ENCODE assay signal across 19 cellular contexts in genomic region chr15:101221858-101222257, GRCh38. TPM values are rescaled to one million over a fixed set of nuclear protein-coding genes. Genes with fewer than 3 reads are reported as not detected.
DNase-seq lines count a peak whose midpoint lies in the region; ATAC-seq and TF ChIP-seq lines count a peak whose summit lies in the region.
"Had no signal": no experiment of that assay in that cellular context is flagged by ENCODE, and none has a peak within 500 bp of the region (broad histone marks: within the 10 kb centered on the region; RNA-seq: fewer than 3 reads in every experiment).

No MANE protein-coding gene starts in this region.

- H3K4me3 ChIP-seq in neural cell (ENCODE audit: low read length), result peak overlapping the region; percentile 42
- H3K4me3 ChIP-seq: BLaER1, prostate gland had no signal

- H3K27me3 Mint-ChIP-seq in HFFc6 (ENCODE audit: insufficient read depth), result no peaks in the 10 kb centered on the region; the same call in 1 of the 2 replicates
- H3K27me3 Mint-ChIP-seq in stimulated activated naive B cell treated with anti-CD40 and anti-IgM and Interleukin-4, amounts not matched to agents 10 μg/mL and 1 μg/mL and 100 μg/mL, for 72 hours, result no peaks in the 10 kb centered on the region
- H3K27me3 Mint-ChIP-seq: memory B cell, T-helper 17 cell had no signal

- peak overlapping the region; percentile 57 for H3K27ac Mint-ChIP-seq in HFFc6
- H3K27ac Mint-ChIP-seq in stimulated activated naive B cell treated with anti-CD40 and anti-IgM and Interleukin-4, amounts not matched to agents 10 μg/mL and 1 μg/mL and 100 μg/mL, for 72 hours, result no peak overlapping the region
- H3K27ac Mint-ChIP-seq: memory B cell, T-helper 17 cell had no signal

- H3K4me1 Mint-ChIP-seq in HFFc6 (ENCODE audit: low read depth), result peaks cover 48% of the 10 kb centered on the region
- H3K4me1 Mint-ChIP-seq in stimulated activated naive B cell treated with anti-CD40 and anti-IgM and Interleukin-4, amounts not matched to agents 10 μg/mL and 1 μg/mL and 100 μg/mL, for 72 hours, result peaks cover 38 to 60% of the 10 kb centered on the region in 2 donors

- no peak for ATAC-seq in GM19463 (IDR thresholded peaks at IDR 0.05; ENCODE audit: unreplicated experiment)
- no peak for ATAC-seq in stimulated activated naive B cell treated with anti-CD40 and anti-IgM and Interleukin-4, amounts not matched to agents 10 μg/mL and 1 μg/mL and 100 μg/mL, for 72 hours (replicated peaks)
- ATAC-seq: foreskin keratinocyte, T-helper 17 cell had no signal

- no peak for DNase-seq in HFFc6
- DNase-seq in SK-MEL-5 (ENCODE audit: low read depth, low spot score), result peak; percentile 97
- DNase-seq in fibroblast of peridontal ligament (ENCODE audit: extremely low read depth), result peak; percentile 41
- DNase-seq in posterior vena cava (ENCODE audit: low spot score), result no peak
- no peak for DNase-seq in stimulated activated naive B cell treated with anti-CD40 and anti-IgM and Interleukin-4, amounts not matched to agents 10 μg/mL and 1 μg/mL and 100 μg/mL, for 72 hours
- DNase-seq: DMS53; endodermal cell; foreskin keratinocyte; MM.1S; NCI-H2081; NCI-H774; stimulated activated CD4-positive, alpha-beta T cell treated with anti-CD3 and anti-CD28 coated beads, Interleukin-15, amount 100 ng/mL, for 24 hours; T-helper 17 cell had no signal

- TF ChIP-seq EP300 in neural cell (conservative IDR thresholded peaks at IDR 0.05; ENCODE audit: poor library complexity, severe bottlenecking), result no peak

- H3K36me3 Mint-ChIP-seq in HFFc6 (ENCODE audit: low read depth), result peaks cover 31% of the 10 kb centered on the region
- peaks cover 27 to 58% of the 10 kb centered on the region in 2 donors for H3K36me3 Mint-ChIP-seq in stimulated activated naive B cell treated with anti-CD40 and anti-IgM and Interleukin-4, amounts not matched to agents 10 μg/mL and 1 μg/mL and 100 μg/mL, for 72 hours

- H3F3A ChIP-seq in neural cell (ENCODE audit: insufficient read depth, low read length, poor library complexity, severe bottlenecking), result no peaks in the 10 kb centered on the region

- no peaks in the 10 kb centered on the region for H4K20me1 ChIP-seq in neural cell (ENCODE audit: insufficient read depth)

- no peaks in the 10 kb centered on the region for H3K9me2 ChIP-seq in neural cell (ENCODE audit: insufficient read depth, low read length)

- H3K9me3 Mint-ChIP-seq in HFFc6, result no peaks in the 10 kb centered on the region
- H3K9me3 Mint-ChIP-seq in stimulated activated naive B cell treated with anti-CD40 and anti-IgM and Interleukin-4, amounts not matched to agents 10 μg/mL and 1 μg/mL and 100 μg/mL, for 72 hours, result no peaks in the 10 kb centered on the region
- H3K9me3 Mint-ChIP-seq: endodermal cell, memory B cell had no signal

- H3K9me3 ChIP-seq in neural cell (ENCODE audit: low read length), result no peaks in the 10 kb centered on the region
- H3K9me3 ChIP-seq: breast epithelium, prostate gland had no signal

- no peak for TF ChIP-seq RAD21 in neural cell (conservative IDR thresholded peaks at IDR 0.05)

- H3K4me3 Mint-ChIP-seq in HFFc6, result no peak overlapping the region
- H3K4me3 Mint-ChIP-seq in stimulated activated naive B cell treated with anti-CD40 and anti-IgM and Interleukin-4, amounts not matched to agents 10 μg/mL and 1 μg/mL and 100 μg/mL, for 72 hours, result no peak overlapping the region
- H3K4me3 Mint-ChIP-seq: endodermal cell, memory B cell, T-helper 17 cell had no signal

- TF ChIP-seq CTCF in HFFc6 (IDR thresholded peaks at IDR 0.05), result no peak
- TF ChIP-seq CTCF in neural cell (IDR thresholded peaks at IDR 0.05; ENCODE audit: poor library complexity, severe bottlenecking), result no peak

- no peak overlapping the region for H2AFZ ChIP-seq in neural cell (ENCODE audit: low read depth, low read length)

- no peaks in the 10 kb centered on the region for H3K36me3 ChIP-seq in neural cell (ENCODE audit: insufficient read depth, low read length)
- H3K36me3 ChIP-seq: breast epithelium, prostate gland had no signal

- peak overlapping the region; percentile 7 for H3K27ac ChIP-seq in neural cell (ENCODE audit: low read length)
- H3K27ac ChIP-seq: BLaER1, breast epithelium, foreskin keratinocyte, prostate gland had no signal

- intact Hi-C loops in posterior vena cava (cut with DNase I), result no loop called here

- no peak overlapping the region for H3K9ac ChIP-seq in neural cell (ENCODE audit: low read length)
- H3K9ac ChIP-seq: BLaER1 had no signal

- no peak overlapping the region for H3K4me2 ChIP-seq in neural cell (ENCODE audit: low read length)
- H3K4me2 ChIP-seq: BLaER1 had no signal

- H3K27me3 ChIP-seq in neural cell (ENCODE audit: insufficient read depth, low read depth, low read length), result no peaks in the 10 kb centered on the region
- H3K27me3 ChIP-seq: BLaER1, breast epithelium, foreskin keratinocyte had no signal

- in situ Hi-C loops in SK-MEL-5 (cut with HindIII; ENCODE audit: low pct_unique_long_range_greater_than_20kb, low sequenced_read_pairs), result no loop called here

- H3K79me2 ChIP-seq in neural cell (replicated peaks; ENCODE audit: insufficient read depth, low read length), result peaks cover 54% of the 10 kb centered on the region

TF ChIP-seq in neural cell, 6 proteins besides CTCF, POLR2A, EP300 and RAD21:
- TF ChIP-seq MXI1 (conservative IDR thresholded peaks at IDR 0.05; ENCODE audit: poor library complexity, severe bottlenecking), result no peak
- no peak for TF ChIP-seq EZH2 (IDR thresholded peaks at IDR 0.05; ENCODE audit: borderline replicate concordance, insufficient read depth, low read length, poor library complexity, severe bottlenecking)
- no peak for TF ChIP-seq POLR2AphosphoS5 (IDR thresholded peaks at IDR 0.05)
- no peak for TF ChIP-seq TAF1 (IDR thresholded peaks at IDR 0.05; ENCODE audit: low read depth)
- TF ChIP-seq, protein P1, sequence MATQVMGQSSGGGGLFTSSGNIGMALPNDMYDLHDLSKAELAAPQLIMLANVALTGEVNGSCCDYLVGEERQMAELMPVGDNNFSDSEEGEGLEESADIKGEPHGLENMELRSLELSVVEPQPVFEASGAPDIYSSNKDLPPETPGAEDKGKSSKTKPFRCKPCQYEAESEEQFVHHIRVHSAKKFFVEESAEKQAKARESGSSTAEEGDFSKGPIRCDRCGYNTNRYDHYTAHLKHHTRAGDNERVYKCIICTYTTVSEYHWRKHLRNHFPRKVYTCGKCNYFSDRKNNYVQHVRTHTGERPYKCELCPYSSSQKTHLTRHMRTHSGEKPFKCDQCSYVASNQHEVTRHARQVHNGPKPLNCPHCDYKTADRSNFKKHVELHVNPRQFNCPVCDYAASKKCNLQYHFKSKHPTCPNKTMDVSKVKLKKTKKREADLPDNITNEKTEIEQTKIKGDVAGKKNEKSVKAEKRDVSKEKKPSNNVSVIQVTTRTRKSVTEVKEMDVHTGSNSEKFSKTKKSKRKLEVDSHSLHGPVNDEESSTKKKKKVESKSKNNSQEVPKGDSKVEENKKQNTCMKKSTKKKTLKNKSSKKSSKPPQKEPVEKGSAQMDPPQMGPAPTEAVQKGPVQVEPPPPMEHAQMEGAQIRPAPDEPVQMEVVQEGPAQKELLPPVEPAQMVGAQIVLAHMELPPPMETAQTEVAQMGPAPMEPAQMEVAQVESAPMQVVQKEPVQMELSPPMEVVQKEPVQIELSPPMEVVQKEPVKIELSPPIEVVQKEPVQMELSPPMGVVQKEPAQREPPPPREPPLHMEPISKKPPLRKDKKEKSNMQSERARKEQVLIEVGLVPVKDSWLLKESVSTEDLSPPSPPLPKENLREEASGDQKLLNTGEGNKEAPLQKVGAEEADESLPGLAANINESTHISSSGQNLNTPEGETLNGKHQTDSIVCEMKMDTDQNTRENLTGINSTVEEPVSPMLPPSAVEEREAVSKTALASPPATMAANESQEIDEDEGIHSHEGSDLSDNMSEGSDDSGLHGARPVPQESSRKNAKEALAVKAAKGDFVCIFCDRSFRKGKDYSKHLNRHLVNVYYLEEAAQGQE (IDR thresholded peaks at IDR 0.05; ENCODE audit: borderline replicate concordance), result no peak
- TF ChIP-seq SMC3 (conservative IDR thresholded peaks at IDR 0.05; ENCODE audit: poor library complexity), result no peak
TF ChIP-seq in neural cell: peak in this region for 0.

RNA-seq across cellular contexts. Expression of gene CHSY1, which starts 30.0 kb away (rescaled TPM):
- 10 to 100 TPM; 29.2 to 44.2 (median 40.0) TPM for total RNA-seq in HFFc6 (2021; fragmentation: NEBNext Ultra II Directional; extraction: Animal tissue kit (Norgen Biotek cat#: 25700))
- total RNA-seq in SK-MEL-5 (2014; rRNA removed; shearing (Covaris generic)), result 22.4 and 23.0 TPM in 2 replicates
- 29.4 and 40.5 TPM in 2 replicates for polyA plus RNA-seq in SK-MEL-5 (2015; cell fraction: cytosol; rRNA removed)
- polyA plus RNA-seq in SK-MEL-5 (2015; cell fraction: nucleus; rRNA removed), result 12.2 and 19.7 TPM in 2 replicates
- 16.1 and 18.1 TPM in 2 replicates for polyA plus RNA-seq in neural cell
- 39.7 and 43.2 TPM in 2 replicates for polyA minus RNA-seq in neural cell
- 10 to 100 TPM; 48.6 to 57.3 TPM for total RNA-seq in posterior vena cava

RNA-seq across cellular contexts. Expression of gene SELENOS, which starts 55.4 kb away (rescaled TPM):
- total RNA-seq in HFFc6 (2021; fragmentation: NEBNext Ultra II Directional; extraction: Animal tissue kit (Norgen Biotek cat#: 25700)), result 10 to 100 TPM; 73.1 to 83.1 (median 80.0) TPM
- total RNA-seq in SK-MEL-5 (2014; rRNA removed; shearing (Covaris generic)), result 113 and 128 TPM in 2 replicates
- 91.3 and 106 TPM in 2 replicates for polyA plus RNA-seq in SK-MEL-5 (2015; cell fraction: cytosol; rRNA removed)
- 47.7 and 48.0 TPM in 2 replicates for polyA plus RNA-seq in SK-MEL-5 (2015; cell fraction: nucleus; rRNA removed)
- 128 and 136 TPM in 2 replicates for polyA plus RNA-seq in neural cell
- polyA minus RNA-seq in neural cell, result 54.8 and 54.9 TPM in 2 replicates
- 10 to 100 TPM; 67.4 to 76.7 TPM for total RNA-seq in posterior vena cava

Comparison
In these comparisons a context has a peak if more than half of its experiments do, and no peak if none do; other contexts are left out.
1. DNase-seq: peak in SK-MEL-5 (single experiment) and fibroblast of peridontal ligament (single experiment); none in HFFc6 (single experiment), posterior vena cava (single experiment) and stimulated activated naive B cell treated with anti-CD40 and anti-IgM and Interleukin-4, amounts not matched to agents 10 μg/mL and 1 μg/mL and 100 μg/mL, for 72 hours (single experiment).